ENCODE assay signal across 2 cellular contexts in the genomic region with DNA sequence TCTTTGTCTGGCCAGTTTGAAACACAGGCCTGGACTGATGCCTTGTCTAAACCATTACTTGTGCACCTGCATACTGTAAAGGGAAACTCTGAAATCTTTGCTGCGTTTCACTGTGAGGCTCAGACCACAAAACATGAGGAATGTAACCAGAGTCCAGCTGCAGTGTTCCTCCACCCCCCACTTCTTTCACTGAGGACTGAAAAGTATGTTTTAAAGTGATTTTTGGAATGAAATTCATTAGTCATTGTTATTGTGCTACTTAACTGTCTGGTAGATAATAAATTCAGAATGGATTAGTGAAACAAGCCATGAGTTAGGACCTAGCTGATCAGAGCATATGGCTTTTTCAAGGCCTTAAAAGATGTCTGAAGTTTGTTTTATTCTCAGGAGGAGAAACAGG.
TF ChIP-seq lines count a peak whose summit lies in the region.

No MANE protein-coding gene starts in this region.

TF ChIP-seq in IMR-90, 13 proteins besides CTCF, POLR2A, EP300 and RAD21:
- TF ChIP-seq MAZ (IDR thresholded peaks at IDR 0.05; ENCODE audit: borderline replicate concordance, low read depth, low read length) (no peak), RCOR1 (IDR thresholded peaks at IDR 0.05; ENCODE audit: insufficient replicate concordance, low read length) (peak; percentile 86), MAFK (IDR thresholded peaks at IDR 0.05; ENCODE audit: low read depth, low read length) (no peak), MXI1 (IDR thresholded peaks at IDR 0.05; ENCODE audit: borderline replicate concordance, low read depth, low read length) (no peak), CEBPB (IDR thresholded peaks at IDR 0.05; ENCODE audit: low read depth, low read length) (no peak), CHD1 (IDR thresholded peaks at IDR 0.05; ENCODE audit: low read depth, low read length) (no peak), NFE2L2 (IDR thresholded peaks at IDR 0.05; ENCODE audit: low read depth, low read length) (peak; percentile 67; the same call in 1 of the 2 replicates), BHLHE40 (IDR thresholded peaks at IDR 0.05; ENCODE audit: low read depth, low read length) (peak; percentile 13; the same call in 1 of the 2 replicates), RFX5 (IDR thresholded peaks at IDR 0.05; ENCODE audit: low read depth, low read length) (no peak), SMC3 (IDR thresholded peaks at IDR 0.05; ENCODE audit: low read depth, low read length) (peak; percentile 14; the same call in 1 of the 2 replicates), FOS (IDR thresholded peaks at IDR 0.05; ENCODE audit: low read depth, low read length) (peak; percentile 24; the same call in 1 of the 2 replicates)
- TF ChIP-seq, protein P1, sequence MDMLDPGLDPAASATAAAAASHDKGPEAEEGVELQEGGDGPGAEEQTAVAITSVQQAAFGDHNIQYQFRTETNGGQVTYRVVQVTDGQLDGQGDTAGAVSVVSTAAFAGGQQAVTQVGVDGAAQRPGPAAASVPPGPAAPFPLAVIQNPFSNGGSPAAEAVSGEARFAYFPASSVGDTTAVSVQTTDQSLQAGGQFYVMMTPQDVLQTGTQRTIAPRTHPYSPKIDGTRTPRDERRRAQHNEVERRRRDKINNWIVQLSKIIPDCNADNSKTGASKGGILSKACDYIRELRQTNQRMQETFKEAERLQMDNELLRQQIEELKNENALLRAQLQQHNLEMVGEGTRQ (IDR thresholded peaks at IDR 0.05; ENCODE audit: low read depth, low read length) = no peak
- TF ChIP-seq, protein P2, sequence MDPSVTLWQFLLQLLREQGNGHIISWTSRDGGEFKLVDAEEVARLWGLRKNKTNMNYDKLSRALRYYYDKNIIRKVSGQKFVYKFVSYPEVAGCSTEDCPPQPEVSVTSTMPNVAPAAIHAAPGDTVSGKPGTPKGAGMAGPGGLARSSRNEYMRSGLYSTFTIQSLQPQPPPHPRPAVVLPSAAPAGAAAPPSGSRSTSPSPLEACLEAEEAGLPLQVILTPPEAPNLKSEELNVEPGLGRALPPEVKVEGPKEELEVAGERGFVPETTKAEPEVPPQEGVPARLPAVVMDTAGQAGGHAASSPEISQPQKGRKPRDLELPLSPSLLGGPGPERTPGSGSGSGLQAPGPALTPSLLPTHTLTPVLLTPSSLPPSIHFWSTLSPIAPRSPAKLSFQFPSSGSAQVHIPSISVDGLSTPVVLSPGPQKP (IDR thresholded peaks at IDR 0.05; ENCODE audit: borderline replicate concordance, low read depth, low read length) = no peak

TF ChIP-seq in endothelial cell of umbilical vein, 7 proteins besides CTCF, POLR2A, EP300 and RAD21:
- no peak for TF ChIP-seq EZH2 (IDR thresholded peaks at IDR 0.05; ENCODE audit: borderline replicate concordance, low read depth, low read length, severe bottlenecking)
- TF ChIP-seq JUN (IDR thresholded peaks at IDR 0.05; ENCODE audit: borderline replicate concordance, insufficient read depth, insufficient read length, low read depth) = no peak
- no peak for TF ChIP-seq GATA2 (IDR thresholded peaks at IDR 0.05; ENCODE audit: insufficient read depth, insufficient read length, low read depth, low read length)
- TF ChIP-seq MYC (IDR thresholded peaks at IDR 0.05; ENCODE audit: low read depth, low read length) = no peak
- TF ChIP-seq FOS (IDR thresholded peaks at IDR 0.05; ENCODE audit: borderline replicate concordance, insufficient read depth, low read length) = no peak
- no peak for TF ChIP-seq MAX (IDR thresholded peaks at IDR 0.05; ENCODE audit: insufficient read depth, insufficient read length)
